2 cellular contexts compared by ENCODE assay signal in the genomic region with DNA sequence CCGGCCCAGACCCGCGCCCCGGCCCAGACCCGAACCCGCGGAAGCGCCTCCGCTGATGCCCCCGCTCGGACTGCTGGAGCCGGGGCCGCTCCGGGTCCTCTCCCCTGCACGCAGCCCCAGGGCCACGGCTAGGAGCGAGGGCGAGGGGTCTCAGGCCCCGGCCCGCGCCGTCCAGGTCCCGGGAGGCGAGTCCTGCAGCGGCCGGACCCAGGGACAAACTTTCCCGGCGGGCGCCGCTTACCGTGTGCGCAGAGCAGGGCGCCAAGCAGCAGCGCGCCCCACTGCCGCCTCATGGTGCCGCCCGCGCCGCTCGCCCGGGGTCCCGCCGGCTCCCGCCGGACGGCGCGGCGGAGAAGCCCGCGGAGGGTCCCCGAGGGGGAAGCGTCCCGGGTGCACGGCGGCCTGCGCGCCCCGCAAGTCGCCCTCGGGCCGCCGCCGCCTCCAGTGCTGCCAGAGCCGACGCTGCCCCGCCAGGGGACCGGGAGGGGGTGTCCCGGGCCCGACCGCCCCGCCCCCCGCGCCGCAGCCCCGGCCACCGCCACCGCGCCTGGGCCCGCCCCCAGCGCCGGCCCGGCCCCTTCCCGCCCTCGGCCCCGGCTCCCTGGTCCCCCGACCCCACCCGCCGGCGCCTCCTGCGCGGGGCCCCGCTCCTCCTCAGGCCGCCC.
TF ChIP-seq lines count a peak whose summit lies in the region.

A gene with protein sequence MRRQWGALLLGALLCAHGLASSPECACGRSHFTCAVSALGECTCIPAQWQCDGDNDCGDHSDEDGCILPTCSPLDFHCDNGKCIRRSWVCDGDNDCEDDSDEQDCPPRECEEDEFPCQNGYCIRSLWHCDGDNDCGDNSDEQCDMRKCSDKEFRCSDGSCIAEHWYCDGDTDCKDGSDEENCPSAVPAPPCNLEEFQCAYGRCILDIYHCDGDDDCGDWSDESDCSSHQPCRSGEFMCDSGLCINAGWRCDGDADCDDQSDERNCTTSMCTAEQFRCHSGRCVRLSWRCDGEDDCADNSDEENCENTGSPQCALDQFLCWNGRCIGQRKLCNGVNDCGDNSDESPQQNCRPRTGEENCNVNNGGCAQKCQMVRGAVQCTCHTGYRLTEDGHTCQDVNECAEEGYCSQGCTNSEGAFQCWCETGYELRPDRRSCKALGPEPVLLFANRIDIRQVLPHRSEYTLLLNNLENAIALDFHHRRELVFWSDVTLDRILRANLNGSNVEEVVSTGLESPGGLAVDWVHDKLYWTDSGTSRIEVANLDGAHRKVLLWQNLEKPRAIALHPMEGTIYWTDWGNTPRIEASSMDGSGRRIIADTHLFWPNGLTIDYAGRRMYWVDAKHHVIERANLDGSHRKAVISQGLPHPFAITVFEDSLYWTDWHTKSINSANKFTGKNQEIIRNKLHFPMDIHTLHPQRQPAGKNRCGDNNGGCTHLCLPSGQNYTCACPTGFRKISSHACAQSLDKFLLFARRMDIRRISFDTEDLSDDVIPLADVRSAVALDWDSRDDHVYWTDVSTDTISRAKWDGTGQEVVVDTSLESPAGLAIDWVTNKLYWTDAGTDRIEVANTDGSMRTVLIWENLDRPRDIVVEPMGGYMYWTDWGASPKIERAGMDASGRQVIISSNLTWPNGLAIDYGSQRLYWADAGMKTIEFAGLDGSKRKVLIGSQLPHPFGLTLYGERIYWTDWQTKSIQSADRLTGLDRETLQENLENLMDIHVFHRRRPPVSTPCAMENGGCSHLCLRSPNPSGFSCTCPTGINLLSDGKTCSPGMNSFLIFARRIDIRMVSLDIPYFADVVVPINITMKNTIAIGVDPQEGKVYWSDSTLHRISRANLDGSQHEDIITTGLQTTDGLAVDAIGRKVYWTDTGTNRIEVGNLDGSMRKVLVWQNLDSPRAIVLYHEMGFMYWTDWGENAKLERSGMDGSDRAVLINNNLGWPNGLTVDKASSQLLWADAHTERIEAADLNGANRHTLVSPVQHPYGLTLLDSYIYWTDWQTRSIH (N-terminal part only) (minus strand): TSS at position 464 of the 665 bp plus-strand sequence. CDS start 171 bp downstream, at position 293.

TF ChIP-seq in GM12891, 5 proteins besides CTCF, POLR2A, EP300 and RAD21:
- TF ChIP-seq POU2F2 (IDR thresholded peaks at IDR 0.05; ENCODE audit: low read depth, low read length) (no peak), PAX5 (IDR thresholded peaks at IDR 0.05; ENCODE audit: insufficient read depth, low read length, severe bottlenecking) (no peak), SPI1 (IDR thresholded peaks at IDR 0.05; ENCODE audit: low read depth, low read length) (no peak), POLR2AphosphoS5 (IDR thresholded peaks at IDR 0.05; ENCODE audit: low read depth, low read length) (no peak)

TF ChIP-seq in IMR-90, 13 proteins besides CTCF, POLR2A, EP300 and RAD21:
- TF ChIP-seq CHD1 (IDR thresholded peaks at IDR 0.05; ENCODE audit: low read depth, low read length): no peak
- TF ChIP-seq MAZ (IDR thresholded peaks at IDR 0.05; ENCODE audit: borderline replicate concordance, low read depth, low read length): peak; percentile 4; the same call in 1 of the 2 replicates
